29 cellular contexts compared by ENCODE assay signal in genomic region chr1:27763358-27763757, GRCh38.
"Had no signal": no experiment of that assay in that cellular context is flagged by ENCODE, and none has a peak within 500 bp of the region (broad histone marks: within the 10 kb centered on the region; RNA-seq: fewer than 3 reads in every experiment).

No MANE protein-coding gene starts in this region.

- H3K27me3 Mint-ChIP-seq: activated CD4-positive, alpha-beta memory T cell treated with anti-CD3 and anti-CD28 coated beads for 36 hours; activated naive CD8-positive, alpha-beta T cell treated with anti-CD3 and anti-CD28 coated beads, Interleukin-2, amount 50 U/mL, for 24 hours; brain; T-cell had no signal

- DNase-seq: activated CD4-positive, alpha-beta memory T cell treated with anti-CD3 and anti-CD28 coated beads for 36 hours; activated CD4-positive, alpha-beta T cell treated with anti-CD3 and anti-CD28 coated beads for 48 hours; activated CD4-positive, CD25-positive, alpha-beta regulatory T cell treated with anti-CD3 and anti-CD28 coated beads, Interleukin-2, amount 50 U/mL, for 72 hours; activated CD8-positive, alpha-beta memory T cell treated with anti-CD3 and anti-CD28 coated beads for 24 hours; activated effector memory CD4-positive, alpha-beta T cell treated with anti-CD3 and anti-CD28 coated beads, Interleukin-2, amount 50 U/mL, for 16 hours; activated naive CD4-positive, alpha-beta T cell treated with Interleukin-2 at 50 U/mL for 16 hours; activated naive CD8-positive, alpha-beta T cell treated with anti-CD3 and anti-CD28 coated beads, Interleukin-2, amount 50 U/mL, for 24 hours; activated T-cell treated with anti-CD3 and anti-CD28 coated beads, Interleukin-2, amount 50 U/mL, for 4 hours; amniotic stem cell; Karpas-422; NCI-H1048; NCI-H146; NCI-H187 treated with DMSO at 0.1 percent for 48 hours; NCI-H2107; NCI-H2171 treated with DMSO at 0.1 percent for 48 hours; NCI-H345; NCI-H510A; NCI-H526 treated with DMSO at 0.1 percent for 48 hours; NK-92 treated with Interleukin-12 subunit alpha and Interleukin-12 subunit beta, amount 100 ng/mL, for 24 hours; OCI-M1; RPMI8226; T-cell had no signal

- H3K36me3 Mint-ChIP-seq: activated naive CD4-positive, alpha-beta T cell treated with anti-CD3 and anti-CD28 coated beads, Interleukin-2, amount 50 U/mL, for 72 hours had no signal

- H3K27ac Mint-ChIP-seq: activated CD4-positive, alpha-beta memory T cell treated with anti-CD3 and anti-CD28 coated beads for 36 hours; activated naive CD8-positive, alpha-beta T cell treated with anti-CD3 and anti-CD28 coated beads, Interleukin-2, amount 50 U/mL, for 24 hours; brain; T-cell had no signal

- H3K4me1 ChIP-seq: ascending aorta had no signal

- H3K4me1 Mint-ChIP-seq: activated naive CD8-positive, alpha-beta T cell treated with anti-CD3 and anti-CD28 coated beads, Interleukin-2, amount 50 U/mL, for 24 hours; brain; T-cell had no signal

- H3K4me3 Mint-ChIP-seq: activated CD4-positive, alpha-beta memory T cell treated with anti-CD3 and anti-CD28 coated beads for 36 hours; activated naive CD8-positive, alpha-beta T cell treated with anti-CD3 and anti-CD28 coated beads, Interleukin-2, amount 50 U/mL, for 24 hours; activated T-cell treated with anti-CD3 and anti-CD28 coated beads, Interleukin-2, amount 50 U/mL, for 4 hours; brain; T-cell had no signal

- H3K9me3 ChIP-seq: ascending aorta had no signal

- H3K27me3 ChIP-seq: ascending aorta, cardiac muscle cell had no signal

- H3K9me3 Mint-ChIP-seq: activated CD4-positive, alpha-beta memory T cell treated with anti-CD3 and anti-CD28 coated beads for 36 hours; activated naive CD4-positive, alpha-beta T cell treated with anti-CD3 and anti-CD28 coated beads, Interleukin-2, amount 50 U/mL, for 72 hours; activated naive CD8-positive, alpha-beta T cell treated with anti-CD3 and anti-CD28 coated beads, Interleukin-2, amount 50 U/mL, for 24 hours; activated T-cell treated with anti-CD3 and anti-CD28 coated beads, Interleukin-2, amount 50 U/mL, for 4 hours; brain; T-cell had no signal

- ATAC-seq: activated naive CD4-positive, alpha-beta T cell treated with anti-CD3 and anti-CD28 coated beads, Interleukin-2, amount 50 U/mL, for 72 hours; activated naive CD8-positive, alpha-beta T cell treated with anti-CD3 and anti-CD28 coated beads, Interleukin-2, amount 50 U/mL, for 24 hours; activated T-cell treated with anti-CD3 and anti-CD28 coated beads, Interleukin-2, amount 50 U/mL, for 4 hours; Panc1; Right ventricle myocardium inferior; T-cell had no signal

- H3K4me3 ChIP-seq: ascending aorta, cardiac muscle cell, SK-N-MC had no signal

- H3K27ac ChIP-seq: ascending aorta, cardiac muscle cell, SK-N-MC had no signal

- H3K36me3 ChIP-seq: cardiac muscle cell had no signal
